Comparison of ENCODE assay signal across 8 cellular contexts in genomic region chr17:44124118-44124438, GRCh38. TPM values are rescaled to one million over a fixed set of nuclear protein-coding genes. Genes with fewer than 3 reads are reported as not detected.
DNase-seq lines count a peak whose midpoint lies in the region; ATAC-seq and TF ChIP-seq lines count a peak whose summit lies in the region.

No MANE protein-coding gene starts in this region.

- H4K20me1 ChIP-seq in OCI-LY1 (ENCODE audit: insufficient read depth, low read length): no peaks in the 10 kb centered on the region

- peaks cover 5% of the 10 kb centered on the region for H3K79me1 ChIP-seq in neuronal stem cell (ENCODE audit: low read depth, low read length)

- peak overlapping the region; percentile 92 to 95 for H3K4me3 Mint-ChIP-seq in CD14-positive monocyte
- H3K4me3 Mint-ChIP-seq in endodermal cell: peak overlapping the region; percentile 88

- H3K27me3 ChIP-seq in OCI-LY1 (ENCODE audit: insufficient read depth, low read length) (no peaks in the 10 kb centered on the region), endodermal cell (ENCODE audit: control insufficient read depth, insufficient read depth, low read length, poor library complexity, severe bottlenecking) (no peaks in the 10 kb centered on the region), neuronal stem cell (ENCODE audit: control insufficient read depth in 3 of 3, insufficient read depth in 3 of 3, low read depth in 1 of 3, low read length in 3 of 3) (no peaks in the 10 kb centered on the region)

- H3K4ac ChIP-seq in neuronal stem cell (ENCODE audit: low read length): no peak overlapping the region

- H3K18ac ChIP-seq in neuronal stem cell (ENCODE audit: low read length): peak overlapping the region; percentile 95

- H4K91ac ChIP-seq in neuronal stem cell (ENCODE audit: low read depth, low read length, poor library complexity): no peak overlapping the region

- peak overlapping the region; percentile 89 for H3K23ac ChIP-seq in neuronal stem cell (ENCODE audit: low read depth, low read length, poor library complexity)

- no peaks in the 10 kb centered on the region for H3F3A ChIP-seq in OCI-LY1 (ENCODE audit: insufficient read depth, low read length)

- H3K14ac ChIP-seq in neuronal stem cell (ENCODE audit: low read length): no peak overlapping the region

- H3K27me3 Mint-ChIP-seq in CD14-positive monocyte (ENCODE audit: low read depth in 3 of 3) (peaks cover 3 to 5% (median 3%) of the 10 kb centered on the region in 3 donors), endodermal cell (ENCODE audit: insufficient read depth) (no peaks in the 10 kb centered on the region)

- H3K27ac ChIP-seq in OCI-LY1 (ENCODE audit: low read depth, low read length, poor library complexity, severe bottlenecking) (no peak overlapping the region), endodermal cell (ENCODE audit: low read depth, low read length) (peak overlapping the region; percentile 91), neuronal stem cell (replicated peaks; ENCODE audit: low read length) (peak overlapping the region; percentile 86)

- H2BK5ac ChIP-seq in neuronal stem cell (ENCODE audit: low read length): peak overlapping the region; percentile 93

- no peak overlapping the region for H2BK15ac ChIP-seq in neuronal stem cell (ENCODE audit: low read length)

- H3K36me3 ChIP-seq in OCI-LY1 (ENCODE audit: insufficient read depth, low read length) (no peaks in the 10 kb centered on the region), endodermal cell (ENCODE audit: control insufficient read depth, insufficient read depth, low read length) (peaks cover 4% of the 10 kb centered on the region), neuronal stem cell (replicated peaks in 1 of 2; ENCODE audit: control insufficient read depth in 2 of 2, insufficient read depth in 2 of 2, low read length in 2 of 2) (no peaks in the 10 kb centered on the region)

- H2AK5ac ChIP-seq in neuronal stem cell (ENCODE audit: low read depth, low read length): no peak overlapping the region

- 20 to 25% methylated on average over 7 to 8 of the region's 8 CpGs for WGBS in endodermal cell (ENCODE audit: insufficient coverage in 1 of 2, insufficient read length in 1 of 2), 2 experiments
- no CpG with 5 or more reads among the region's 8 CpGs for WGBS in neuronal stem cell (ENCODE audit: extremely low coverage in 2 of 2, insufficient read length in 2 of 2, insufficient replicate concordance in 1 of 2), 2 donors

- intact Hi-C loops in CD14-positive monocyte (cut with micrococcal nuclease): loop anchor here in 1 of 2 donors (2.0 to 10.0 kb wide), 2 partner anchors 19 to 201 kb away; partner anchors contain the start of gene SLC25A39

- no peak overlapping the region for H4K8ac ChIP-seq in neuronal stem cell (ENCODE audit: low read depth, low read length)

- H3K4me1 ChIP-seq in OCI-LY1 (ENCODE audit: insufficient read depth, low read length, severe bottlenecking) (peaks cover 16% of the 10 kb centered on the region), endodermal cell (ENCODE audit: control insufficient read depth, insufficient read depth, low read length) (peaks cover 10% of the 10 kb centered on the region), neuronal stem cell (ENCODE audit: control insufficient read depth in 2 of 2, insufficient read depth in 1 of 2, low read depth in 1 of 2, low read length in 2 of 2) (peaks cover 16 to 23% of the 10 kb centered on the region in 2 donors)

- ATAC-seq in GM19467 (IDR thresholded peaks at IDR 0.05; ENCODE audit: unreplicated experiment) (no peak), GM19023 (IDR thresholded peaks at IDR 0.05; ENCODE audit: unreplicated experiment) (no peak)

- DNase-seq in CD14-positive monocyte (ENCODE audit: low spot score) (no peak), endodermal cell (no peak), neuronal stem cell (ENCODE audit: low spot score) (no peak), NCI-H2081 (lab: John Stamatoyannopoulos, UW) (no peak), NCI-H2196 treated with DMSO at 0.1 percent for 48 hours (lab: John Stamatoyannopoulos, UW; ENCODE audit: unreplicated experiment) (no peak)

- no peaks in the 10 kb centered on the region for H3K9me2 ChIP-seq in OCI-LY1 (ENCODE audit: low read depth, low read length)

- H3K9me3 Mint-ChIP-seq in CD14-positive monocyte (no peaks in the 10 kb centered on the region), endodermal cell (no peaks in the 10 kb centered on the region)

- H3K36me3 Mint-ChIP-seq in CD14-positive monocyte (peaks cover 13 to 17% of the 10 kb centered on the region in 2 donors), endodermal cell (ENCODE audit: low read depth) (peaks cover 6% of the 10 kb centered on the region)

- peaks cover 26% of the 10 kb centered on the region for H3K4me1 Mint-ChIP-seq in CD14-positive monocyte
- H3K4me1 Mint-ChIP-seq in endodermal cell: peaks cover 28% of the 10 kb centered on the region

- H3K9ac ChIP-seq in OCI-LY1 (ENCODE audit: low read length) (peak overlapping the region; percentile 74), endodermal cell (ENCODE audit: extremely low read depth, low read length, poor library complexity, severe bottlenecking) (peak overlapping the region; percentile 82), neuronal stem cell (ENCODE audit: low read depth, low read length, poor library complexity) (no peak overlapping the region)

- peak overlapping the region; percentile 73 for H2BK12ac ChIP-seq in neuronal stem cell (ENCODE audit: low read length)

- no peaks in the 10 kb centered on the region for H3K9me3 ChIP-seq in OCI-LY1 (ENCODE audit: low read length)
- no peaks in the 10 kb centered on the region for H3K9me3 ChIP-seq in endodermal cell (ENCODE audit: control insufficient read depth, low read length)
- no peaks in the 10 kb centered on the region for H3K9me3 ChIP-seq in neuronal stem cell (replicated peaks in 1 of 2; ENCODE audit: control insufficient read depth in 2 of 2, insufficient read depth in 1 of 2, low read depth in 1 of 2, low read length in 2 of 2)

- H2BK120ac ChIP-seq in neuronal stem cell (ENCODE audit: low read depth, low read length): peak overlapping the region; percentile 61

- peak overlapping the region; percentile 63 for H3K4me2 ChIP-seq in OCI-LY1 (ENCODE audit: low read length)
- peak overlapping the region; percentile 66 for H3K4me2 ChIP-seq in neuronal stem cell (ENCODE audit: insufficient read depth, low read length, poor library complexity, severe bottlenecking)

- H3K27ac Mint-ChIP-seq in CD14-positive monocyte (peak overlapping the region; percentile 98 to 100 (median 99)), endodermal cell (peak overlapping the region; percentile 98)

- no peak overlapping the region for H2AFZ ChIP-seq in OCI-LY1 (ENCODE audit: low read length)
- peak overlapping the region; percentile 100 for H2AFZ ChIP-seq in neuronal stem cell (ENCODE audit: low read length)

- H3K79me2 ChIP-seq in OCI-LY1 (ENCODE audit: insufficient read depth, low read length): no peaks in the 10 kb centered on the region

- H3K4me3 ChIP-seq in OCI-LY1 (ENCODE audit: low read depth, low read length, poor library complexity, severe bottlenecking) (peak overlapping the region; percentile 68), endodermal cell (ENCODE audit: low read length) (peak overlapping the region; percentile 88), neuronal stem cell (ENCODE audit: low read length in 2 of 2) (peak overlapping the region; percentile 79 to 96)

- TF ChIP-seq CTCF in CD14-positive monocyte (IDR thresholded peaks at IDR 0.05) (no peak), OCI-LY1 (IDR thresholded peaks at IDR 0.05; ENCODE audit: low read length) (no peak), endodermal cell (conservative IDR thresholded peaks at IDR 0.05) (no peak)

RNA-seq across cellular contexts. Expression of gene HDAC5, which starts 0.6 kb away (rescaled TPM):
- polyA plus RNA-seq in CD14-positive monocyte: 10 to 100 TPM; 16.1 to 24.7 TPM
- 10 to 100 TPM; 36.9 to 64.6 TPM for total RNA-seq in endodermal cell
- polyA plus RNA-seq in endodermal cell (2013, experiment 1 of 2): 55.7 TPM
- polyA plus RNA-seq in endodermal cell (2013, experiment 2 of 2): 57.7 TPM
- 43.3 TPM for polyA plus RNA-seq in neuronal stem cell (2013, experiment 1 of 2)
- polyA plus RNA-seq in neuronal stem cell (2013, experiment 2 of 2): 44.0 TPM

RNA-seq across cellular contexts. Expression of gene HROB, which starts 17.7 kb away (rescaled TPM):
- under 1 TPM; 0.17 to 0.20 TPM for polyA plus RNA-seq in CD14-positive monocyte
- total RNA-seq in endodermal cell: 10 to 100 TPM; 20.9 to 23.4 TPM
- polyA plus RNA-seq in endodermal cell (2013, experiment 1 of 2): 10.5 TPM
- 12.0 TPM for polyA plus RNA-seq in endodermal cell (2013, experiment 2 of 2)
- polyA plus RNA-seq in neuronal stem cell (2013, experiment 1 of 2): 7.6 TPM
- polyA plus RNA-seq in neuronal stem cell (2013, experiment 2 of 2): 7.8 TPM

RNA-seq across cellular contexts. Expression of gene ASB16, which starts 46.4 kb away (rescaled TPM):
- not detected for polyA plus RNA-seq in CD14-positive monocyte
- total RNA-seq in endodermal cell: under 1 TPM in 1 of 2 donors, not detected in 1; 0.53 TPM
- polyA plus RNA-seq in endodermal cell (2013, experiment 1 of 2): not detected
- polyA plus RNA-seq in endodermal cell (2013, experiment 2 of 2): 0.33 TPM
- 0.13 TPM for polyA plus RNA-seq in neuronal stem cell (2013, experiment 1 of 2)
- polyA plus RNA-seq in neuronal stem cell (2013, experiment 2 of 2): 0.07 TPM

RNA-seq across cellular contexts. Expression of gene G6PC3, which starts 53.5 kb away (rescaled TPM):
- polyA plus RNA-seq in CD14-positive monocyte: 10 to 100 TPM; 42.4 to 46.4 TPM
- total RNA-seq in endodermal cell: 100 to 1,000 TPM in 1 of 2 donors, 10 to 100 TPM in 1; 88.8 to 129 TPM
- 107 TPM for polyA plus RNA-seq in endodermal cell (2013, experiment 1 of 2)
- polyA plus RNA-seq in endodermal cell (2013, experiment 2 of 2): 101 TPM
- 126 TPM for polyA plus RNA-seq in neuronal stem cell (2013, experiment 1 of 2)
- polyA plus RNA-seq in neuronal stem cell (2013, experiment 2 of 2): 131 TPM

RNA-seq across cellular contexts. Expression of gene LSM12, which starts 57.6 kb away (rescaled TPM):
- 10 to 100 TPM; 64.4 to 65.8 TPM for polyA plus RNA-seq in CD14-positive monocyte
- 100 to 1,000 TPM in 1 of 2 donors, 10 to 100 TPM in 1; 97.7 to 102 TPM for total RNA-seq in endodermal cell
- 59.9 TPM for polyA plus RNA-seq in endodermal cell (2013, experiment 1 of 2)
- polyA plus RNA-seq in endodermal cell (2013, experiment 2 of 2): 53.1 TPM
- polyA plus RNA-seq in neuronal stem cell (2013, experiment 1 of 2): 88.7 TPM
- 90.7 TPM for polyA plus RNA-seq in neuronal stem cell (2013, experiment 2 of 2)
